In genomic region chr15:89119489-89120478, GRCh38 we compare ENCODE assay signal across 10 cellular contexts. TPM values are rescaled to one million over a fixed set of nuclear protein-coding genes. Genes with fewer than 3 reads are reported as not detected.
A peak's percentile ranks its signal among the peaks of the same experiment; 100 is the strongest.
DNase-seq lines count a peak whose midpoint lies in the region; ATAC-seq and TF ChIP-seq lines count a peak whose summit lies in the region.
"Had no signal": no experiment of that assay in that cellular context is flagged by ENCODE, and none has a peak within 500 bp of the region (broad histone marks: within the 10 kb centered on the region; RNA-seq: fewer than 3 reads in every experiment).

No MANE protein-coding gene starts in this region.

- H3K27me3 Mint-ChIP-seq in activated naive CD8-positive, alpha-beta T cell treated with anti-CD3 and anti-CD28 coated beads, Interleukin-2, amount 50 U/mL, for 24 hours, result no peaks in the 10 kb centered on the region
- H3K27me3 Mint-ChIP-seq in activated naive CD8-positive, alpha-beta T cell treated with anti-CD3 and anti-CD28 coated beads for 36 hours, result no peaks in the 10 kb centered on the region

- H3K4me3 ChIP-seq in right lobe of liver (no peak overlapping the region), urinary bladder (ENCODE audit: low read depth, low read length) (no peak overlapping the region)

- WGBS in right lobe of liver (ENCODE audit: insufficient coverage, low coverage, low lambda C conversion rate, missing lambda C conversion rate), result 33% methylated on average over 12 of the region's 12 CpGs
- 56% methylated on average over 12 of the region's 12 CpGs for WGBS in urinary bladder

- TF ChIP-seq CTCF in right lobe of liver (IDR thresholded peaks at IDR 0.05), result no peak

- H3K9me3 Mint-ChIP-seq in activated naive CD8-positive, alpha-beta T cell treated with anti-CD3 and anti-CD28 coated beads, Interleukin-2, amount 50 U/mL, for 24 hours, result no peaks in the 10 kb centered on the region
- no peaks in the 10 kb centered on the region for H3K9me3 Mint-ChIP-seq in activated naive CD8-positive, alpha-beta T cell treated with anti-CD3 and anti-CD28 coated beads for 36 hours
- H3K9me3 Mint-ChIP-seq: activated T-helper 2 cell treated with anti-CD3 and anti-CD28 coated beads, Interferon-gamma antibody, Interleukin-2, Interleukin-4, amounts not matched to agents 10 μg/mL and 5 μg/mL and 100 μg/mL, durations not matched to agents 14 hours and 24 hours and 36 hours had no signal

- H3K27ac Mint-ChIP-seq in activated naive CD8-positive, alpha-beta T cell treated with anti-CD3 and anti-CD28 coated beads, Interleukin-2, amount 50 U/mL, for 24 hours, result peak overlapping the region; percentile 18
- H3K27ac Mint-ChIP-seq in activated naive CD8-positive, alpha-beta T cell treated with anti-CD3 and anti-CD28 coated beads for 36 hours, result no peak overlapping the region
- H3K27ac Mint-ChIP-seq: activated T-helper 2 cell treated with anti-CD3 and anti-CD28 coated beads, Interferon-gamma antibody, Interleukin-2, Interleukin-4, amounts not matched to agents 10 μg/mL and 5 μg/mL and 100 μg/mL, durations not matched to agents 14 hours and 24 hours and 36 hours had no signal

- H3K4me1 ChIP-seq in right lobe of liver (peaks cover 0 to 90% (median 31%) of the 10 kb centered on the region in 4 donors), urinary bladder (ENCODE audit: insufficient read depth) (no peaks in the 10 kb centered on the region)

- H3K36me3 Mint-ChIP-seq in activated naive CD8-positive, alpha-beta T cell treated with anti-CD3 and anti-CD28 coated beads, Interleukin-2, amount 50 U/mL, for 24 hours (ENCODE audit: low read depth), result peaks cover 48% of the 10 kb centered on the region
- peaks cover 20% of the 10 kb centered on the region for H3K36me3 Mint-ChIP-seq in activated naive CD8-positive, alpha-beta T cell treated with anti-CD3 and anti-CD28 coated beads for 36 hours

- H3K4me3 Mint-ChIP-seq in activated naive CD8-positive, alpha-beta T cell treated with anti-CD3 and anti-CD28 coated beads, Interleukin-2, amount 50 U/mL, for 24 hours, result no peak overlapping the region
- H3K4me3 Mint-ChIP-seq in activated naive CD8-positive, alpha-beta T cell treated with anti-CD3 and anti-CD28 coated beads for 36 hours, result no peak overlapping the region

- intact Hi-C loops in right lobe of liver (cut with DNase I), result no loop called here

- H3K36me3 ChIP-seq in right lobe of liver (peaks cover 0 to 22% (median 4%) of the 10 kb centered on the region in 4 donors), urinary bladder (ENCODE audit: insufficient read depth) (peaks cover 2% of the 10 kb centered on the region)

- TF ChIP-seq POLR2A in right lobe of liver (IDR thresholded peaks at IDR 0.05), result peak; percentile 27

- ATAC-seq in activated naive CD8-positive, alpha-beta T cell treated with anti-CD3 and anti-CD28 coated beads, Interleukin-2, amount 50 U/mL, for 24 hours, result no peak
- ATAC-seq in right lobe of liver, result peak; percentile 7 to 48 (median 28)
- ATAC-seq in GM18867 (IDR thresholded peaks at IDR 0.05; ENCODE audit: unreplicated experiment), result no peak

- H3K9me3 ChIP-seq in right lobe of liver, result no peaks in the 10 kb centered on the region

- peaks cover 16% of the 10 kb centered on the region for H3K4me1 Mint-ChIP-seq in activated naive CD8-positive, alpha-beta T cell treated with anti-CD3 and anti-CD28 coated beads, Interleukin-2, amount 50 U/mL, for 24 hours
- peaks cover 3% of the 10 kb centered on the region for H3K4me1 Mint-ChIP-seq in activated naive CD8-positive, alpha-beta T cell treated with anti-CD3 and anti-CD28 coated beads for 36 hours

- DNase-seq in activated naive CD8-positive, alpha-beta T cell treated with anti-CD3 and anti-CD28 coated beads, Interleukin-2, amount 50 U/mL, for 24 hours, result no peak
- DNase-seq in activated naive CD8-positive, alpha-beta T cell treated with anti-CD3 and anti-CD28 coated beads for 36 hours, result no peak
- DNase-seq in right lobe of liver, result no peak
- DNase-seq in NCI-H128 (lab: John Stamatoyannopoulos, UW; ENCODE audit: unreplicated experiment), result no peak
- DNase-seq in NK-92 treated with Interleukin-12 subunit alpha and Interleukin-12 subunit beta, amount 100 ng/mL, for 24 hours (lab: John Stamatoyannopoulos, UW), result no peak
- DNase-seq: DND-41 had no signal

- H3K27me3 ChIP-seq in right lobe of liver, result no peaks in the 10 kb centered on the region

- H3K27ac ChIP-seq in cingulate gyrus (ENCODE audit: low read depth, low read length), result peak overlapping the region; percentile 83
- peak overlapping the region; percentile 86 to 95 (median 91) for H3K27ac ChIP-seq in right lobe of liver
- H3K27ac ChIP-seq in urinary bladder (ENCODE audit: low read depth), result peak overlapping the region; percentile 14

RNA-seq across cellular contexts. Expression of gene ABHD2, which starts 31.5 kb away (rescaled TPM):
- total RNA-seq in activated naive CD8-positive, alpha-beta T cell treated with anti-CD3 and anti-CD28 coated beads for 36 hours, result 10 to 100 TPM; 47.6 to 49.2 TPM
- total RNA-seq in right lobe of liver (100 to 1,000 TPM; 136 to 392 (median 315) TPM), urinary bladder (41.0 TPM)
- polyA plus RNA-seq in urinary bladder, result 16.0 TPM

Comparison
In these comparisons a context has a peak if more than half of its experiments do, and no peak if none do; other contexts are left out.
1. ATAC-seq: peak in right lobe of liver (4 of 4); none in activated naive CD8-positive, alpha-beta T cell treated with anti-CD3 and anti-CD28 coated beads, Interleukin-2, amount 50 U/mL, for 24 hours (single experiment) and GM18867 (single experiment).
2. H3K27ac ChIP-seq: peak in every context shown above with its lines; median percentile 91 in right lobe of liver; 83 in cingulate gyrus; 14 in urinary bladder.